In the genomic region with DNA sequence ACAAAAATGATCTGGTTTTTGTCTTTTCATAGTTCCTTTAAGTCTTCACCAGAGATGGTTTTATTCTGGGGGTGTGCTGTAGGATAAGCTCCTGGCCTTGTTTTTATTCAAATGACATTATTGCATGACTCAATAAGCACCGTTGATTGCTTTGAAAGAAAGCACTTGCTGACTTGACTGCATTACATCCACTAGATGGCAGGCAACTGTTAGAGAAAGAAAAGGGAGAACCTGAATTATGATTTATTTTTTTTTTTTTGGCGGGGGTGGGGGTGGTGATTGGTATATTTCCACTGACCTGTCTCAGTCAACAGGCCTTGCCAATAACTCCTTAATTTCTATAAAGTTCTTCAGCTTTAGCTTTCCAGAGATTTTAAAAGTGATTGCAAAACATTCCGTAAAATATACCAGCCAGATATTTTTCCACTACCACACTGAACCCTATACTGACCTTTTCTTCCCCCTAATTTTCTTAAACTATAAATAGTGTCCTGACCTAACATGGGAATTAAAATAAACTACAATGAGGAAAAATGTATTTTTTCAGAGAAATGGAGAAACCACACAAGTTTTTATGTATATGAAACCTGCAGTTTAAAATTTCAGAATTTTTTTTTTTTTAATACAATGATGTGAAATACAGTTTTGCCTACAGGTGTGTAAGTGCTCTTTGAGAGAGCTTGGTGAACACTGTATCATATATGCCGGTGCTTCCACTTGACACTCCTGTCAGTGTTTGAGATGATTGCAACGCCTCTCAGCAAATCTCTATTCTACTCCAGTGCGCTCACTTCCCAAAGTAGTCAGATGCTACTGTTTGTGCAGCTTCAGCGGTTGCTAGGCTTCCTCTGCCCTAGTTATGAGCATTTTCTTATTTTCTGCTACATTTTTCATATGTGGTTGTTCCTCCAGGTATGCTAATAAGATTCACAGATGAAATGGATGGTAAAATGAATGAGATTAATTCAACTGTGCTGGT, we compare ENCODE assay signal across 8 cellular contexts.
DNase-seq lines count a peak whose midpoint lies in the region; ATAC-seq and TF ChIP-seq lines count a peak whose summit lies in the region.

No MANE protein-coding gene starts in this region.

- POLR2A ChIA-PET in AG04449 (lab: Yijun Ruan, JAX): no interaction called here

- no peaks in the 10 kb centered on the region for H3K36me3 Mint-ChIP-seq in activated naive CD4-positive, alpha-beta T cell treated with anti-CD3 and anti-CD28 coated beads, Interleukin-2, amount 10 ng/mL, durations not matched to agents 7 days and 5 days

- no peaks in the 10 kb centered on the region for H3K9me3 Mint-ChIP-seq in activated naive CD4-positive, alpha-beta T cell treated with anti-CD3 and anti-CD28 coated beads, Interleukin-2, amount 10 ng/mL, durations not matched to agents 7 days and 5 days

- no peak overlapping the region for H3K4me3 ChIP-seq in AG04449 (ENCODE audit: low read depth, low read length)

- DNase-seq in AG04449 (ENCODE audit: low read depth, low spot score) (no peak), NCI-H2171 treated with DMSO at 0.1 percent for 48 hours (lab: John Stamatoyannopoulos, UW) (peak; percentile 40), dedifferentiated amniotic fluid mesenchymal stem cell (ENCODE audit: extremely low spot score) (peak; percentile 90), lung microvascular endothelial cell (ENCODE audit: low read depth in 2 of 2) (peak; percentile 58 to 77), NCI-H2107 treated with DMSO at 0.1 percent for 48 hours (lab: John Stamatoyannopoulos, UW; ENCODE audit: unreplicated experiment) (no peak)
- no peak for DNase-seq in activated naive CD4-positive, alpha-beta T cell treated with anti-CD3 and anti-CD28 coated beads, Interleukin-2, amount 10 ng/mL, durations not matched to agents 7 days and 5 days

- ATAC-seq in GM18868 (IDR thresholded peaks at IDR 0.05; ENCODE audit: unreplicated experiment): peak; percentile 69
- ATAC-seq in HG03196 (IDR thresholded peaks at IDR 0.05; ENCODE audit: unreplicated experiment): no peak

- no peaks in the 10 kb centered on the region for H3K4me1 Mint-ChIP-seq in activated naive CD4-positive, alpha-beta T cell treated with anti-CD3 and anti-CD28 coated beads, Interleukin-2, amount 10 ng/mL, durations not matched to agents 7 days and 5 days

- H3K27ac Mint-ChIP-seq in activated naive CD4-positive, alpha-beta T cell treated with anti-CD3 and anti-CD28 coated beads, Interleukin-2, amount 10 ng/mL, durations not matched to agents 7 days and 5 days: no peak overlapping the region

- H3K27me3 Mint-ChIP-seq in activated naive CD4-positive, alpha-beta T cell treated with anti-CD3 and anti-CD28 coated beads, Interleukin-2, amount 10 ng/mL, durations not matched to agents 7 days and 5 days: no peaks in the 10 kb centered on the region

- TF ChIP-seq CTCF in AG04449 (IDR thresholded peaks at IDR 0.05; ENCODE audit: insufficient read depth, low read length, missing control alignments): peak; percentile 47

- CTCF ChIA-PET in AG04449 (lab: Yijun Ruan, JAX): interaction anchor here (0.6 to 6.9 kb wide), 44 partner anchors 9 to 1262 kb away, joined by 3 to 113 read pairs (median 4); no protein-coding TSS in a partner anchor
- CTCF ChIA-PET in activated naive CD4-positive, alpha-beta T cell treated with anti-CD3 and anti-CD28 coated beads, Interleukin-2, amount 10 ng/mL, durations not matched to agents 7 days and 5 days (lab: Charles Lee): interaction anchor here (0.6 to 2.0 kb wide), 8 partner anchors 9 to 1207 kb away, joined by 3 to 6 read pairs (median 4); no protein-coding TSS in a partner anchor

- no peak overlapping the region for H3K4me3 Mint-ChIP-seq in activated naive CD4-positive, alpha-beta T cell treated with anti-CD3 and anti-CD28 coated beads, Interleukin-2, amount 10 ng/mL, durations not matched to agents 7 days and 5 days

Comparison
In these comparisons a context has a peak if more than half of its experiments do, and no peak if none do; other contexts are left out.
1. DNase-seq: peak in NCI-H2171 treated with DMSO at 0.1 percent for 48 hours (single experiment), dedifferentiated amniotic fluid mesenchymal stem cell (single experiment) and lung microvascular endothelial cell (2 of 2); none in AG04449 (single experiment), NCI-H2107 treated with DMSO at 0.1 percent for 48 hours (single experiment) and activated naive CD4-positive, alpha-beta T cell treated with anti-CD3 and anti-CD28 coated beads, Interleukin-2, amount 10 ng/mL, durations not matched to agents 7 days and 5 days (single experiment).